8 cellular contexts compared by ENCODE assay signal in the genomic region with DNA sequence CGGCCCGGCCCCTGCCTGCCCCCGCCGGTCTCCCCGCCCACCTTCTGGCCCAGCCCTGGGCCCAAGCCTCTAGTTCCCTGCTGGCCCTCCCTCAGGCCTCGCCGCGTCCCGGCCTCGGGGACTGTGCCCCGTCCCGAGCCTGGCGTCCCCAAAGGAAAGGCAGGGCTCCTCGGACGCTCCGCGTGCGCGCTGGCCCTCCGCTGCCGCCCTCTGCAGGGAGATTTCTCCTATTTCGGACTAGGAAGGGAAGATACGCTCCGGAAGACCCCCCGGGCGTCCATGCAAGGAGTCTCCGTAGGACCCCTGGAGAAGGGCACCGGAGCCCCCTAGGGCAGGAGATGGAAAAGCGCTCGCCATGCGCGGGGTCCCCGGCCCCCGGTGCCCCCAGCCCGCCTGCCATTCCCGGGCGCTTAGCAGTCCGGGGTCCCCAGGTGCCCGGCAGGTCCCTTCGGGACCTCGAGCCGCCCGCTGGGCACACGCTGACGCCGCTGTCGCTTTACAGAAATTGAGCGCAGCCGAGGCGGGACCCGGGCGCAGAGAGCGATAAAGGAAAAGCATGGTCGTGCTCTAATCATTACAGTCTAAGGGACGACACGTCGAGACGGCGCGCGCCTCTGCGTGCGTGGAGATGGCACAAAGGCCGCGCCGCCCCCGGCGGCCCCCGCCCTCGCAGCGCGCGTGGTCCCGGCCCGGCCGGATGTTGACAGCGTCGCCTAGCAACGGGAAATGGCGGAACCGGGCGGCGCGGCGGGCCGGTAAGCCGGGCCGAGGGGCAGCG. TPM values are rescaled to one million over a fixed set of nuclear protein-coding genes. Genes with fewer than 3 reads are reported as not detected.
DNase-seq lines count a peak whose midpoint lies in the region; ATAC-seq and FAIRE-seq lines count a peak whose summit lies in the region.

A gene with protein sequence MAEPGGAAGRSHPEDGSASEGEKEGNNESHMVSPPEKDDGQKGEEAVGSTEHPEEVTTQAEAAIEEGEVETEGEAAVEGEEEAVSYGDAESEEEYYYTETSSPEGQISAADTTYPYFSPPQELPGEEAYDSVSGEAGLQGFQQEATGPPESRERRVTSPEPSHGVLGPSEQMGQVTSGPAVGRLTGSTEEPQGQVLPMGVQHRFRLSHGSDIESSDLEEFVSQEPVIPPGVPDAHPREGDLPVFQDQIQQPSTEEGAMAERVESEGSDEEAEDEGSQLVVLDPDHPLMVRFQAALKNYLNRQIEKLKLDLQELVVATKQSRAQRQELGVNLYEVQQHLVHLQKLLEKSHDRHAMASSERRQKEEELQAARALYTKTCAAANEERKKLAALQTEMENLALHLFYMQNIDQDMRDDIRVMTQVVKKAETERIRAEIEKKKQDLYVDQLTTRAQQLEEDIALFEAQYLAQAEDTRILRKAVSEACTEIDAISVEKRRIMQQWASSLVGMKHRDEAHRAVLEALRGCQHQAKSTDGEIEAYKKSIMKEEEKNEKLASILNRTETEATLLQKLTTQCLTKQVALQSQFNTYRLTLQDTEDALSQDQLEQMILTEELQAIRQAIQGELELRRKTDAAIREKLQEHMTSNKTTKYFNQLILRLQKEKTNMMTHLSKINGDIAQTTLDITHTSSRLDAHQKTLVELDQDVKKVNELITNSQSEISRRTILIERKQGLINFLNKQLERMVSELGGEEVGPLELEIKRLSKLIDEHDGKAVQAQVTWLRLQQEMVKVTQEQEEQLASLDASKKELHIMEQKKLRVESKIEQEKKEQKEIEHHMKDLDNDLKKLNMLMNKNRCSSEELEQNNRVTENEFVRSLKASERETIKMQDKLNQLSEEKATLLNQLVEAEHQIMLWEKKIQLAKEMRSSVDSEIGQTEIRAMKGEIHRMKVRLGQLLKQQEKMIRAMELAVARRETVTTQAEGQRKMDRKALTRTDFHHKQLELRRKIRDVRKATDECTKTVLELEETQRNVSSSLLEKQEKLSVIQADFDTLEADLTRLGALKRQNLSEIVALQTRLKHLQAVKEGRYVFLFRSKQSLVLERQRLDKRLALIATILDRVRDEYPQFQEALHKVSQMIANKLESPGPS (plus strand): TSS at position 706 of the 778 bp plus-strand sequence. CDS start 21 bp downstream, at position 727.

- no peak for FAIRE-seq in frontal cortex (lab: Jason Lieb, UNC)

- DNase-seq in A172 (ENCODE audit: low spot score) (peak; percentile 41), LHCN-M2 (ENCODE audit: low read depth) (peak; percentile 67), SHP77 treated with DMSO at 0.1 percent for 48 hours (lab: John Stamatoyannopoulos, UW) (peak; percentile 71), frontal cortex (ENCODE audit: low spot score in 2 of 2) (peak; percentile 91 to 93), stromal cell of bone marrow (ENCODE audit: low read depth) (peak; percentile 62)
- DNase-seq in activated naive CD4-positive, alpha-beta T cell (lab: John Stamatoyannopoulos, UW): peak in 3 of 4 experiments; percentile 27 to 59 (median 58)

- peaks cover 11% of the 10 kb centered on the region for H3K36me3 ChIP-seq in neuron (ENCODE audit: insufficient read depth, low read length)

- H3K4me3 ChIP-seq in neuron (ENCODE audit: low read length): peak within 1 kb of the TSS; percentile 76

- H2AFZ ChIP-seq in neuron (ENCODE audit: low read depth, low read length): peak within 1 kb of the TSS; percentile 72

- no peaks in the 10 kb centered on the region for H3K9me3 ChIP-seq in neuron (ENCODE audit: low read length)

- H3K4me1 ChIP-seq in neuron (ENCODE audit: insufficient read depth, low read length): peaks cover 28% of the 10 kb centered on the region

- no peaks in the 10 kb centered on the region for H3K27me3 ChIP-seq in neuron (ENCODE audit: insufficient read depth, low read length)

- ATAC-seq in GM18907 (IDR thresholded peaks at IDR 0.05; ENCODE audit: unreplicated experiment): peak; percentile 66

RNA-seq across cellular contexts. Expression of the gene that starts here (rescaled TPM):
- total RNA-seq in A172 (2014; rRNA removed; shearing (Covaris generic)): 0.59 and 1.1 TPM in 2 replicates
- total RNA-seq in LHCN-M2 (2014; rRNA removed) (4.5 and 5.7 TPM in 2 replicates), frontal cortex (6.5 TPM)
- polyA plus RNA-seq in LHCN-M2 (2012): 1.9 TPM

Comparison
In these comparisons a context has a peak if more than half of its experiments do, and no peak if none do; other contexts are left out.
1. Peak in every context shown above with its lines: DNase-seq, ATAC-seq and H3K4me3 ChIP-seq.
2. DNase-seq: peak in every context shown above with its lines; median percentile 92 in frontal cortex; 71 in SHP77 treated with DMSO at 0.1 percent for 48 hours; 67 in LHCN-M2; 62 in stromal cell of bone marrow; 58 in activated naive CD4-positive, alpha-beta T cell; 41 in A172.